1 cellular context compared by ENCODE assay signal in genomic region chr6:88662653-88663174, GRCh38.
TF ChIP-seq lines count a peak whose summit lies in the region.

No MANE protein-coding gene starts in this region.

TF ChIP-seq in GM12878, 131 proteins besides CTCF, POLR2A, EP300 and RAD21 (continued from another document):
- no peak for TF ChIP-seq BCL11A (IDR thresholded peaks at IDR 0.05; ENCODE audit: low read depth, low read length)
- TF ChIP-seq, protein P1, sequence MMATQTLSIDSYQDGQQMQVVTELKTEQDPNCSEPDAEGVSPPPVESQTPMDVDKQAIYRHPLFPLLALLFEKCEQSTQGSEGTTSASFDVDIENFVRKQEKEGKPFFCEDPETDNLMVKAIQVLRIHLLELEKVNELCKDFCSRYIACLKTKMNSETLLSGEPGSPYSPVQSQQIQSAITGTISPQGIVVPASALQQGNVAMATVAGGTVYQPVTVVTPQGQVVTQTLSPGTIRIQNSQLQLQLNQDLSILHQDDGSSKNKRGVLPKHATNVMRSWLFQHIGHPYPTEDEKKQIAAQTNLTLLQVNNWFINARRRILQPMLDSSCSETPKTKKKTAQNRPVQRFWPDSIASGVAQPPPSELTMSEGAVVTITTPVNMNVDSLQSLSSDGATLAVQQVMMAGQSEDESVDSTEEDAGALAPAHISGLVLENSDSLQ (IDR thresholded peaks at IDR 0.05): no peak
- TF ChIP-seq ZNF592 (IDR thresholded peaks at IDR 0.05): no peak
- no peak for TF ChIP-seq ETV6 (conservative IDR thresholded peaks at IDR 0.05 in 1 of 2, IDR thresholded peaks at IDR 0.05 in 1 of 2; ENCODE audit: borderline replicate concordance in 1 of 2, low read depth in 1 of 2)
- no peak for TF ChIP-seq CHD1 (IDR thresholded peaks at IDR 0.05; ENCODE audit: low read depth, low read length)
- TF ChIP-seq SKIL (IDR thresholded peaks at IDR 0.05; ENCODE audit: low read depth, poor library complexity, severe bottlenecking): no peak
- TF ChIP-seq, protein P2, sequence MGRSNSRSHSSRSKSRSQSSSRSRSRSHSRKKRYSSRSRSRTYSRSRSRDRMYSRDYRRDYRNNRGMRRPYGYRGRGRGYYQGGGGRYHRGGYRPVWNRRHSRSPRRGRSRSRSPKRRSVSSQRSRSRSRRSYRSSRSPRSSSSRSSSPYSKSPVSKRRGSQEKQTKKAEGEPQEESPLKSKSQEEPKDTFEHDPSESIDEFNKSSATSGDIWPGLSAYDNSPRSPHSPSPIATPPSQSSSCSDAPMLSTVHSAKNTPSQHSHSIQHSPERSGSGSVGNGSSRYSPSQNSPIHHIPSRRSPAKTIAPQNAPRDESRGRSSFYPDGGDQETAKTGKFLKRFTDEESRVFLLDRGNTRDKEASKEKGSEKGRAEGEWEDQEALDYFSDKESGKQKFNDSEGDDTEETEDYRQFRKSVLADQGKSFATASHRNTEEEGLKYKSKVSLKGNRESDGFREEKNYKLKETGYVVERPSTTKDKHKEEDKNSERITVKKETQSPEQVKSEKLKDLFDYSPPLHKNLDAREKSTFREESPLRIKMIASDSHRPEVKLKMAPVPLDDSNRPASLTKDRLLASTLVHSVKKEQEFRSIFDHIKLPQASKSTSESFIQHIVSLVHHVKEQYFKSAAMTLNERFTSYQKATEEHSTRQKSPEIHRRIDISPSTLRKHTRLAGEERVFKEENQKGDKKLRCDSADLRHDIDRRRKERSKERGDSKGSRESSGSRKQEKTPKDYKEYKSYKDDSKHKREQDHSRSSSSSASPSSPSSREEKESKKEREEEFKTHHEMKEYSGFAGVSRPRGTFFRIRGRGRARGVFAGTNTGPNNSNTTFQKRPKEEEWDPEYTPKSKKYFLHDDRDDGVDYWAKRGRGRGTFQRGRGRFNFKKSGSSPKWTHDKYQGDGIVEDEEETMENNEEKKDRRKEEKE (IDR thresholded peaks at IDR 0.05): no peak
- TF ChIP-seq SUPT20H (IDR thresholded peaks at IDR 0.05; ENCODE audit: borderline replicate concordance, control insufficient read depth, low read depth, low read length): no peak
- no peak for TF ChIP-seq IKZF1 (conservative IDR thresholded peaks at IDR 0.05)
- TF ChIP-seq NR2C1 (IDR thresholded peaks at IDR 0.05): no peak
- TF ChIP-seq, protein P3, sequence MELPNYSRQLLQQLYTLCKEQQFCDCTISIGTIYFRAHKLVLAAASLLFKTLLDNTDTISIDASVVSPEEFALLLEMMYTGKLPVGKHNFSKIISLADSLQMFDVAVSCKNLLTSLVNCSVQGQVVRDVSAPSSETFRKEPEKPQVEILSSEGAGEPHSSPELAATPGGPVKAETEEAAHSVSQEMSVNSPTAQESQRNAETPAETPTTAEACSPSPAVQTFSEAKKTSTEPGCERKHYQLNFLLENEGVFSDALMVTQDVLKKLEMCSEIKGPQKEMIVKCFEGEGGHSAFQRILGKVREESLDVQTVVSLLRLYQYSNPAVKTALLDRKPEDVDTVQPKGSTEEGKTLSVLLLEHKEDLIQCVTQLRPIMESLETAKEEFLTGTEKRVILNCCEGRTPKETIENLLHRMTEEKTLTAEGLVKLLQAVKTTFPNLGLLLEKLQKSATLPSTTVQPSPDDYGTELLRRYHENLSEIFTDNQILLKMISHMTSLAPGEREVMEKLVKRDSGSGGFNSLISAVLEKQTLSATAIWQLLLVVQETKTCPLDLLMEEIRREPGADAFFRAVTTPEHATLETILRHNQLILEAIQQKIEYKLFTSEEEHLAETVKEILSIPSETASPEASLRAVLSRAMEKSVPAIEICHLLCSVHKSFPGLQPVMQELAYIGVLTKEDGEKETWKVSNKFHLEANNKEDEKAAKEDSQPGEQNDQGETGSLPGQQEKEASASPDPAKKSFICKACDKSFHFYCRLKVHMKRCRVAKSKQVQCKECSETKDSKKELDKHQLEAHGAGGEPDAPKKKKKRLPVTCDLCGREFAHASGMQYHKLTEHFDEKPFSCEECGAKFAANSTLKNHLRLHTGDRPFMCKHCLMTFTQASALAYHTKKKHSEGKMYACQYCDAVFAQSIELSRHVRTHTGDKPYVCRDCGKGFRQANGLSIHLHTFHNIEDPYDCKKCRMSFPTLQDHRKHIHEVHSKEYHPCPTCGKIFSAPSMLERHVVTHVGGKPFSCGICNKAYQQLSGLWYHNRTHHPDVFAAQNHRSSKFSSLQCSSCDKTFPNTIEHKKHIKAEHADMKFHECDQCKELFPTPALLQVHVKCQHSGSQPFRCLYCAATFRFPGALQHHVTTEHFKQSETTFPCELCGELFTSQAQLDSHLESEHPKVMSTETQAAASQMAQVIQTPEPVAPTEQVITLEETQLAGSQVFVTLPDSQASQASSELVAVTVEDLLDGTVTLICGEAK (IDR thresholded peaks at IDR 0.05; ENCODE audit: borderline replicate concordance): peak; percentile 49; the same call in 1 of the 2 replicates
- no peak for TF ChIP-seq STAT3 (IDR thresholded peaks at IDR 0.05; ENCODE audit: low read depth, low read length)
- no peak for TF ChIP-seq TAF1 (IDR thresholded peaks at IDR 0.05; ENCODE audit: borderline replicate concordance, low read depth, low read length)
- TF ChIP-seq NR2C2 (IDR thresholded peaks at IDR 0.05; ENCODE audit: borderline replicate concordance, control insufficient read depth, insufficient read length, low read depth): no peak
- TF ChIP-seq, protein P4, sequence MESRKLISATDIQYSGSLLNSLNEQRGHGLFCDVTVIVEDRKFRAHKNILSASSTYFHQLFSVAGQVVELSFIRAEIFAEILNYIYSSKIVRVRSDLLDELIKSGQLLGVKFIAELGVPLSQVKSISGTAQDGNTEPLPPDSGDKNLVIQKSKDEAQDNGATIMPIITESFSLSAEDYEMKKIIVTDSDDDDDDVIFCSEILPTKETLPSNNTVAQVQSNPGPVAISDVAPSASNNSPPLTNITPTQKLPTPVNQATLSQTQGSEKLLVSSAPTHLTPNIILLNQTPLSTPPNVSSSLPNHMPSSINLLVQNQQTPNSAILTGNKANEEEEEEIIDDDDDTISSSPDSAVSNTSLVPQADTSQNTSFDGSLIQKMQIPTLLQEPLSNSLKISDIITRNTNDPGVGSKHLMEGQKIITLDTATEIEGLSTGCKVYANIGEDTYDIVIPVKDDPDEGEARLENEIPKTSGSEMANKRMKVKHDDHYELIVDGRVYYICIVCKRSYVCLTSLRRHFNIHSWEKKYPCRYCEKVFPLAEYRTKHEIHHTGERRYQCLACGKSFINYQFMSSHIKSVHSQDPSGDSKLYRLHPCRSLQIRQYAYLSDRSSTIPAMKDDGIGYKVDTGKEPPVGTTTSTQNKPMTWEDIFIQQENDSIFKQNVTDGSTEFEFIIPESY (IDR thresholded peaks at IDR 0.05): peak; percentile 72
- TF ChIP-seq SIX5 (IDR thresholded peaks at IDR 0.05; ENCODE audit: low read depth, low read length, severe bottlenecking): no peak
- TF ChIP-seq SREBF1 (IDR thresholded peaks at IDR 0.05; ENCODE audit: low read length): no peak
- no peak for TF ChIP-seq ZBED1 (IDR thresholded peaks at IDR 0.05; ENCODE audit: borderline replicate concordance)
- TF ChIP-seq E2F8 (IDR thresholded peaks at IDR 0.05; ENCODE audit: low read depth, partially characterized antibody): no peak
- no peak for TF ChIP-seq USF1 (IDR thresholded peaks at IDR 0.05; ENCODE audit: borderline replicate concordance, extremely low read length, insufficient read depth, low read depth, low read length)
- TF ChIP-seq ZNF207 (IDR thresholded peaks at IDR 0.05; ENCODE audit: borderline replicate concordance): no peak
- no peak for TF ChIP-seq CBX5 (IDR thresholded peaks at IDR 0.05; ENCODE audit: low read depth)
